15 cellular contexts compared by ENCODE assay signal in the genomic region with DNA sequence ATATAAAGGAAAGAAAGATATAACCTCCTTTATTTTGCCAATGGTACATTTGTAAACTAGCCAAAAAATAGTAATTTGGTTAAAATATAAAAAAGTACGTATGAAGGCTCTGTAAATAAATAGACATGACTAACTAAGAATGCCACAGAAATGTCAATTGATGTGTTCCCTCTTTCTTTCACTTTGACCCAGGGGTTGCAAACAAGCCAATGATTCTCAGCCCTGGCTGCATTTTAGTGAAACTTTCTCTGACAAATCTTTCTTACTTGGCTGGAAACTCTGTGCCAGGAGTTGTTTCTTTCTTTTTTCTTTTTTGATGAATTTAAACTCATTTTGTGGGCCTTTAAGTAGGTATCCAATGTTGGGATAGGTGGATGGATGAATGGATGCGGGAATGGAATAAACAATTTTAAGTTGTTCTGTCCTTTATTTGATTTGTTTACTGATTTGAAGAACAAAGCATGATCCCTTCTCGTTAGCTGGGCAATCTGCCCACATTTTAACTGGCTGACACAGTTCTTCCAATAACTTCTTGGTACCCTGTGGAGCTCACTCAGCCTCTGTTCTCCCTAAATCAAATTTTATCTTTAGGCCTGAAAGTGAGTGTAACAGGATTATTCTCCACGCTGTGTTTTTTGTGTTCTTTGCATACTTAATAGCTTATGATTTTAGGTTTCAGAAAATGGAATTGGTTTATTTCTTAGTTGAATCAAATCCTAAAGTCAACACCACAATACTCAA. TPM values are rescaled to one million over a fixed set of nuclear protein-coding genes. Genes with fewer than 3 reads are reported as not detected.
A peak's percentile ranks its signal among the peaks of the same experiment; 100 is the strongest.
DNase-seq lines count a peak whose midpoint lies in the region; ATAC-seq and TF ChIP-seq lines count a peak whose summit lies in the region.
"Had no signal": no experiment of that assay in that cellular context is flagged by ENCODE, and none has a peak within 500 bp of the region (broad histone marks: within the 10 kb centered on the region; RNA-seq: fewer than 3 reads in every experiment).

No MANE protein-coding gene starts in this region.

- no peaks in the 10 kb centered on the region for H3K36me3 ChIP-seq in GM23248 (ENCODE audit: low read depth)
- no peaks in the 10 kb centered on the region for H3K36me3 ChIP-seq in gastrocnemius medialis
- H3K36me3 ChIP-seq: right atrium auricular region had no signal

- in situ Hi-C loops in GM23248 (cut with MboI) (no loop called here), gastrocnemius medialis (cut with MboI; ENCODE audit: low sequenced_read_pairs in 4 of 4) (no loop called here)

- H3K4me2 ChIP-seq in GM23248 (ENCODE audit: unreplicated experiment): no peak overlapping the region

- H3K9ac ChIP-seq in GM23248: no peak overlapping the region

- H3K4me1 ChIP-seq in GM23248 (ENCODE audit: insufficient read depth) (no peaks in the 10 kb centered on the region), gastrocnemius medialis (no peaks in the 10 kb centered on the region)
- H3K4me1 ChIP-seq: right atrium auricular region had no signal

- H3K9me2 ChIP-seq in GM23248 (ENCODE audit: insufficient read depth): no peaks in the 10 kb centered on the region

- H3K4me3 ChIP-seq in GM23248 (no peak overlapping the region), gastrocnemius medialis (no peak overlapping the region)
- H3K4me3 ChIP-seq: coronary artery, right atrium auricular region had no signal

- no peaks in the 10 kb centered on the region for H4K20me1 ChIP-seq in GM23248 (ENCODE audit: insufficient read depth)

- intact Hi-C loops in gastrocnemius medialis (cut with DNase I; ENCODE audit: low total_unique reads): no loop called here

- no peaks in the 10 kb centered on the region for H3K9me3 ChIP-seq in GM23248 (ENCODE audit: low read depth)
- H3K9me3 ChIP-seq in gastrocnemius medialis: no peaks in the 10 kb centered on the region
- H3K9me3 ChIP-seq: right atrium auricular region had no signal

- TF ChIP-seq POLR2A in gastrocnemius medialis (IDR thresholded peaks at IDR 0.05): no peak

- POLR2A ChIA-PET in RWPE1 (lab: Yijun Ruan, JAX; ENCODE audit: low non-redundant PET): no interaction called here

- no peak overlapping the region for H3K27ac ChIP-seq in GM23248
- H3K27ac ChIP-seq in RWPE1: 0 out of 2 replicates have a peak overlapping the region, but pooled peaks have one; percentile 27
- H3K27ac ChIP-seq in gastrocnemius medialis: no peak overlapping the region
- H3K27ac ChIP-seq: coronary artery, right atrium auricular region had no signal

- DNase-seq in GM23248: peak; percentile 38
- no peak for DNase-seq in RWPE1 (ENCODE audit: low spot score)
- peak; percentile 47 for DNase-seq in fibroblast of the conjunctiva (ENCODE audit: low read depth)
- DNase-seq in putamen (ENCODE audit: low spot score): peak; percentile 18
- DNase-seq in gastrocnemius medialis: no peak
- DNase-seq: activated CD4-positive, alpha-beta T cell treated with anti-CD3 and anti-CD28 coated beads, Interleukin-2, amount 10 ng/mL, durations not matched to agents 7 days and 5 days; CD8-positive, alpha-beta T cell; glutamatergic neuron; HFFc6; mesendoderm had no signal

- CTCF ChIA-PET in RWPE1 (lab: Yijun Ruan, JAX): interaction anchor here (0.6 to 0.8 kb wide), 2 partner anchors 30 to 335 kb away, joined by 4 to 7 read pairs; no protein-coding TSS in a partner anchor

- ATAC-seq in gastrocnemius medialis (no peak), GM18861 (IDR thresholded peaks at IDR 0.05; ENCODE audit: unreplicated experiment) (no peak), HG02885 (IDR thresholded peaks at IDR 0.05; ENCODE audit: poor library complexity, unreplicated experiment) (no peak), GM18511 (IDR thresholded peaks at IDR 0.05; ENCODE audit: unreplicated experiment) (no peak)
- ATAC-seq: CD8-positive, alpha-beta T cell had no signal

- WGBS in GM23248 (ENCODE audit: low coverage in 1 of 2, low lambda C conversion rate in 2 of 2, missing lambda C conversion rate in 2 of 2), 2 experiments: 30 to 34% methylated on average over 4 of the region's 4 CpGs

- H3K27me3 ChIP-seq in GM23248 (replicated peaks; ENCODE audit: insufficient read depth) (no peaks in the 10 kb centered on the region), gastrocnemius medialis (no peaks in the 10 kb centered on the region)
- H3K27me3 ChIP-seq: right atrium auricular region had no signal

- no peaks in the 10 kb centered on the region for H3K79me2 ChIP-seq in GM23248 (ENCODE audit: insufficient read depth)

- peaks cover 7% of the 10 kb centered on the region; the same call in 1 of the 2 replicates for H3F3A ChIP-seq in GM23248 (ENCODE audit: insufficient read depth)

- TF ChIP-seq CTCF in RWPE1 (conservative IDR thresholded peaks at IDR 0.05; ENCODE audit: low read depth) (no peak), gastrocnemius medialis (IDR thresholded peaks at IDR 0.05 in 4 of 5, conservative IDR thresholded peaks at IDR 0.05 in 1 of 5) (no peak)

- H2AFZ ChIP-seq in GM23248: no peak overlapping the region

RNA-seq across cellular contexts. Expression of gene GCLC, which starts 58.6 kb away (rescaled TPM):
- 6.4 and 8.6 TPM in 2 replicates for total RNA-seq in GM23248 (2014; rRNA removed; shearing (Covaris generic))
- 3.3 TPM in 2 replicates for polyA plus RNA-seq in GM23248 (2016; fragmentation: Nextera tagmentation; extraction: Ambion mirVana)
- 10 to 100 TPM; 16.4 to 29.0 (median 20.5) TPM for total RNA-seq in gastrocnemius medialis

Comparison
In these comparisons a context has a peak if more than half of its experiments do, and no peak if none do; other contexts are left out.
1. DNase-seq: peak in GM23248 (single experiment), fibroblast of the conjunctiva (single experiment) and putamen (single experiment); none in RWPE1 (single experiment) and gastrocnemius medialis (0 of 2).